ENCODE assay signal across 12 cellular contexts in genomic region chr22:25449781-25450317, GRCh38.
DNase-seq lines count a peak whose midpoint lies in the region; FAIRE-seq and TF ChIP-seq lines count a peak whose summit lies in the region.
"Had no signal": no experiment of that assay in that cellular context is flagged by ENCODE, and none has a peak within 500 bp of the region (broad histone marks: within the 10 kb centered on the region; RNA-seq: fewer than 3 reads in every experiment).

No MANE protein-coding gene starts in this region.

- no peaks in the 10 kb centered on the region for H3K9me3 Mint-ChIP-seq in T-helper 2 cell treated with Interferon-gamma antibody and Interleukin-4, amounts not matched to agents 5 μg/mL and 100 μg/mL, for 36 hours

- peaks cover 35% of the 10 kb centered on the region for H3K4me1 Mint-ChIP-seq in T-helper 2 cell treated with Interferon-gamma antibody and Interleukin-4, amounts not matched to agents 5 μg/mL and 100 μg/mL, for 36 hours (ENCODE audit: low read depth)

- no peak overlapping the region for H3K9ac ChIP-seq in MM.1S (ENCODE audit: low read length)

- H3K4me3 ChIP-seq in MM.1S (ENCODE audit: low read length) = no peak overlapping the region
- H3K4me3 ChIP-seq in bronchial epithelial cell (ENCODE audit: low read depth, low read length) = no peak overlapping the region
- H3K4me3 ChIP-seq in osteoblast (ENCODE audit: insufficient read depth, low read length) = peak overlapping the region; percentile 93
- H3K4me3 ChIP-seq in Peyer's patch = peak overlapping the region in 1 of 4 donors; percentile 92

- no peaks in the 10 kb centered on the region for H3F3A ChIP-seq in MM.1S (ENCODE audit: insufficient read depth, low read length)

- no peak for TF ChIP-seq POLR2A in Peyer's patch (IDR thresholded peaks at IDR 0.05)

- FAIRE-seq in bronchial epithelial cell (lab: Jason Lieb, UNC) = no peak

- H3K27me3 ChIP-seq in MM.1S (replicated peaks; ENCODE audit: insufficient read depth, low read length) (no peaks in the 10 kb centered on the region), bronchial epithelial cell (ENCODE audit: control insufficient read depth, insufficient read depth, low read length) (no peaks in the 10 kb centered on the region), osteoblast (ENCODE audit: insufficient read depth, low read length) (no peaks in the 10 kb centered on the region), Peyer's patch (no peaks in the 10 kb centered on the region)
- H3K27me3 ChIP-seq: esophagus muscularis mucosa had no signal

- H3K27me3 Mint-ChIP-seq in T-helper 2 cell treated with Interferon-gamma antibody and Interleukin-4, amounts not matched to agents 5 μg/mL and 100 μg/mL, for 36 hours (ENCODE audit: low read depth) = no peaks in the 10 kb centered on the region

- no peaks in the 10 kb centered on the region for H3K9me3 ChIP-seq in MM.1S (replicated peaks; ENCODE audit: insufficient read depth, low read length)
- no peaks in the 10 kb centered on the region for H3K9me3 ChIP-seq in osteoblast (ENCODE audit: low read depth, low read length)
- no peaks in the 10 kb centered on the region for H3K9me3 ChIP-seq in Peyer's patch
- H3K9me3 ChIP-seq: esophagus muscularis mucosa had no signal

- H3K79me2 ChIP-seq in MM.1S (ENCODE audit: low read length) (peaks cover 69% of the 10 kb centered on the region), osteoblast (ENCODE audit: insufficient read depth, low read length) (peaks cover 68% of the 10 kb centered on the region)

- H3K27ac Mint-ChIP-seq in T-helper 2 cell treated with Interferon-gamma antibody and Interleukin-4, amounts not matched to agents 5 μg/mL and 100 μg/mL, for 36 hours = no peak overlapping the region

- H3K36me3 Mint-ChIP-seq in T-helper 2 cell treated with Interferon-gamma antibody and Interleukin-4, amounts not matched to agents 5 μg/mL and 100 μg/mL, for 36 hours (ENCODE audit: low read depth) = peaks cover 30% of the 10 kb centered on the region

- H3K27ac ChIP-seq in MM.1S (ENCODE audit: low read length) (no peak overlapping the region), osteoblast (ENCODE audit: low read depth, low read length) (no peak overlapping the region), Peyer's patch (no peak overlapping the region)
- H3K27ac ChIP-seq: esophagus muscularis mucosa had no signal

- DNase-seq in T-helper 2 cell treated with Interferon-gamma antibody and Interleukin-4, amounts not matched to agents 5 μg/mL and 100 μg/mL, for 36 hours (ENCODE audit: low spot score) = no peak
- DNase-seq in T-helper 2 cell = no peak
- no peak for DNase-seq in MM.1S
- peak; percentile 46 for DNase-seq in bronchial epithelial cell (ENCODE audit: low read depth)
- DNase-seq in osteoblast (ENCODE audit: insufficient read length, low spot score, missing footprints) = no peak
- no peak for DNase-seq in posterior cingulate gyrus
- DNase-seq in Peyer's patch = no peak
- no peak for DNase-seq in NCI-H2171 (lab: John Stamatoyannopoulos, UW)
- DNase-seq: amygdala; NCI-H2107; stimulated activated CD4-positive, alpha-beta T cell treated with anti-CD3 and anti-CD28 coated beads, Interleukin-1b, Interleukin-23, amount 100 ng/mL, for 48 hours had no signal

- TF ChIP-seq CTCF in MM.1S (IDR thresholded peaks at IDR 0.05; ENCODE audit: low read length) (no peak), bronchial epithelial cell (IDR thresholded peaks at IDR 0.05; ENCODE audit: insufficient read depth, low read length, severe bottlenecking) (no peak), osteoblast (IDR thresholded peaks at IDR 0.05; ENCODE audit: extremely low read depth, low read depth, low read length) (no peak), Peyer's patch (IDR thresholded peaks at IDR 0.05) (no peak)

- H3K36me3 ChIP-seq in MM.1S (replicated peaks; ENCODE audit: insufficient read depth, low read length) (no peaks in the 10 kb centered on the region; the same call in 1 of the 2 replicates), bronchial epithelial cell (ENCODE audit: control insufficient read depth, insufficient read depth, low read length) (peaks cover 3% of the 10 kb centered on the region), osteoblast (ENCODE audit: insufficient read depth, low read length) (peaks cover 6% of the 10 kb centered on the region), Peyer's patch (peaks cover 0 to 12% (median 0%) of the 10 kb centered on the region in 3 donors)

- H3K4me2 ChIP-seq in MM.1S (ENCODE audit: low read depth, low read length) (peak overlapping the region; percentile 74; the same call in 1 of the 2 replicates), osteoblast (ENCODE audit: insufficient read depth, low read length) (peak overlapping the region; percentile 99)

- H3K4me1 ChIP-seq in MM.1S (ENCODE audit: low read length) = peaks cover 12% of the 10 kb centered on the region; the same call in 1 of the 2 replicates
- H3K4me1 ChIP-seq in osteoblast (ENCODE audit: insufficient read depth, low read length) = peaks cover 30% of the 10 kb centered on the region
- H3K4me1 ChIP-seq in Peyer's patch = peaks cover 0 to 36% (median 2%) of the 10 kb centered on the region in 4 donors

- H4K20me1 ChIP-seq in MM.1S (ENCODE audit: insufficient read depth, low read length) = 0 out of 2 replicates have a peak, but pooled peaks cover 5% of the 10 kb centered on the region
- peaks cover 45% of the 10 kb centered on the region for H4K20me1 ChIP-seq in osteoblast (ENCODE audit: insufficient read depth, low read length)

- H3K9me2 ChIP-seq in MM.1S (replicated peaks; ENCODE audit: insufficient read depth, low read length) = no peaks in the 10 kb centered on the region

- H2AFZ ChIP-seq in MM.1S (ENCODE audit: low read length) (no peak overlapping the region), osteoblast (ENCODE audit: low read length) (no peak overlapping the region)

- intact Hi-C loops in posterior cingulate gyrus (cut with DNase I) = loop anchor here (5.0 kb wide), 2 partner anchors 88 to 252 kb away; no protein-coding TSS in a partner anchor

- H3K4me3 Mint-ChIP-seq in T-helper 2 cell treated with Interferon-gamma antibody and Interleukin-4, amounts not matched to agents 5 μg/mL and 100 μg/mL, for 36 hours = peak overlapping the region; percentile 93
